8 cellular contexts compared by ENCODE assay signal in genomic region chr1:34597877-34598514, GRCh38.
DNase-seq lines count a peak whose midpoint lies in the region; ATAC-seq and TF ChIP-seq lines count a peak whose summit lies in the region.

No MANE protein-coding gene starts in this region.

- DNase-seq in SK-N-SH (peak; percentile 75), NCI-H1092 treated with DMSO at 0.1 percent for 48 hours (lab: John Stamatoyannopoulos, UW) (peak; percentile 89), SW480 (ENCODE audit: low spot score) (peak; percentile 62), MCF 10A (ENCODE audit: unreplicated experiment) (peak; percentile 70), kidney epithelial cell (ENCODE audit: low read depth) (peak; percentile 5)
- DNase-seq in stimulated activated CD4-positive, alpha-beta T cell treated with anti-CD3 and anti-CD28 coated beads, Interleukin-4, amount 100 ng/mL, for 48 hours (ENCODE audit: low read depth in 2 of 2) = peak; percentile 46 to 71

- no peaks in the 10 kb centered on the region for H3K9me3 Mint-ChIP-seq in MCF 10A (ENCODE audit: unreplicated experiment)

- 0% methylated on average over 4 of the region's 5 CpGs for WGBS in SK-N-SH (ENCODE audit: low lambda C conversion rate)

- no peaks in the 10 kb centered on the region for H3K9me2 ChIP-seq in SK-N-SH

- no peaks in the 10 kb centered on the region for H3K36me3 Mint-ChIP-seq in MCF 10A (ENCODE audit: insufficient read depth, unreplicated experiment)

- intact Hi-C loops in MCF 10A (cut with micrococcal nuclease) = loop anchor here (1.0 to 5.0 kb wide), 4 partner anchors 144 to 965 kb away; no protein-coding TSS in a partner anchor

- H2AFZ ChIP-seq in SK-N-SH (ENCODE audit: low read depth) = no peak overlapping the region

- H3K27ac ChIP-seq in SK-N-SH (ENCODE audit: low read depth in 2 of 2, low read length in 1 of 2) = no peak overlapping the region

- H3K27me3 ChIP-seq in SK-N-SH (ENCODE audit: insufficient read depth) (no peaks in the 10 kb centered on the region), kidney epithelial cell (ENCODE audit: control insufficient read depth, insufficient read depth, low read length) (no peaks in the 10 kb centered on the region)

- H3K27me3 Mint-ChIP-seq in MCF 10A (ENCODE audit: insufficient read depth, unreplicated experiment) = peaks cover 31% of the 10 kb centered on the region

- no peak overlapping the region for H3K4me3 Mint-ChIP-seq in MCF 10A (ENCODE audit: unreplicated experiment)

- CTCF ChIA-PET in SK-N-SH (lab: Yijun Ruan, JAX) = interaction anchor here (0.6 to 6.2 kb wide), 55 partner anchors 8 to 977 kb away, joined by 3 to 78 read pairs (median 4); partner anchors contain the start of gene CSMD2
- CTCF ChIA-PET in MCF 10A (lab: Yijun Ruan, JAX) = interaction anchor here (0.6 to 5.0 kb wide), 20 partner anchors 9 to 1112 kb away, joined by 3 to 31 read pairs (median 3); no protein-coding TSS in a partner anchor

- POLR2A ChIA-PET in SK-N-SH (lab: Yijun Ruan, JAX) (no interaction called here), MCF 10A (lab: Yijun Ruan, JAX) (no interaction called here)

- no peaks in the 10 kb centered on the region for H3F3A ChIP-seq in SK-N-SH (replicated peaks; ENCODE audit: insufficient read depth)

- peak; percentile 91 for TF ChIP-seq RAD21 in SK-N-SH (IDR thresholded peaks at IDR 0.05; ENCODE audit: low read length)

- TF ChIP-seq EP300 in SK-N-SH (IDR thresholded peaks at IDR 0.05; ENCODE audit: borderline replicate concordance in 1 of 2, low read depth in 1 of 2, low read length in 1 of 2) = no peak

- H3K4me3 ChIP-seq in SK-N-SH (ENCODE audit: low read depth in 2 of 2, low read length in 1 of 2) (peak overlapping the region in 1 of 2 experiments; percentile 52; a peak in 1 of 4 replicates), kidney epithelial cell (ENCODE audit: low read depth, low read length) (no peak overlapping the region)

- no peak; the same call in 2 of the 3 replicates for ATAC-seq in SK-N-SH treated with all-trans-retinoic acid at 6 μM for 48 hours
- ATAC-seq in HG03135 (IDR thresholded peaks at IDR 0.05; ENCODE audit: unreplicated experiment) = no peak

- no peaks in the 10 kb centered on the region for H3K79me2 ChIP-seq in SK-N-SH (ENCODE audit: insufficient read depth)

- no peaks in the 10 kb centered on the region for H3K9me3 ChIP-seq in SK-N-SH

- no peaks in the 10 kb centered on the region for H3K4me1 ChIP-seq in SK-N-SH (ENCODE audit: control insufficient read depth in 1 of 2, insufficient read depth in 2 of 2, low read depth in 1 of 2, low read length in 1 of 2)

- H3K4me2 ChIP-seq in SK-N-SH = no peak overlapping the region

- H4K20me1 ChIP-seq in SK-N-SH (ENCODE audit: insufficient read depth) = no peaks in the 10 kb centered on the region

- no peak overlapping the region for H3K27ac Mint-ChIP-seq in MCF 10A (ENCODE audit: low read depth, unreplicated experiment)

- H3K36me3 ChIP-seq in SK-N-SH (replicated peaks in 1 of 2; ENCODE audit: control insufficient read depth in 1 of 2, insufficient read depth in 2 of 2, low read length in 1 of 2) = no peaks in the 10 kb centered on the region
- no peaks in the 10 kb centered on the region for H3K36me3 ChIP-seq in kidney epithelial cell (ENCODE audit: control insufficient read depth, insufficient read depth, low read length)

- H3K4me1 Mint-ChIP-seq in MCF 10A (ENCODE audit: insufficient read depth, unreplicated experiment) = no peaks in the 10 kb centered on the region

- TF ChIP-seq CTCF in SK-N-SH (IDR thresholded peaks at IDR 0.05) (peak; percentile 32), MCF 10A (IDR thresholded peaks at IDR 0.05; ENCODE audit: unreplicated experiment) (peak; percentile 96), kidney epithelial cell (IDR thresholded peaks at IDR 0.05; ENCODE audit: insufficient read depth, low read length, poor library complexity, severe bottlenecking) (peak; percentile 88)

- no TSS peak for BruUV-seq in MCF 10A (replicated peaks; lab: Mats Ljungman, UMichigan)

- H3K9ac ChIP-seq in SK-N-SH = no peak overlapping the region

TF ChIP-seq in SK-N-SH, 30 proteins besides CTCF, POLR2A, EP300 and RAD21:
- TF ChIP-seq TCF12 (IDR thresholded peaks at IDR 0.05) = no peak
- TF ChIP-seq SMC3 (IDR thresholded peaks at IDR 0.05; ENCODE audit: low read depth, low read length) = peak; percentile 72

TF ChIP-seq in SK-N-SH treated with all-trans-retinoic acid at 6 μM for 48 hours, 23 proteins besides CTCF, POLR2A, EP300 and RAD21:
- no peak for TF ChIP-seq RARB (CRISPR knock-in tag; IDR thresholded peaks at IDR 0.05)
- TF ChIP-seq ZNF565 (CRISPR knock-in tag; conservative IDR thresholded peaks at IDR 0.05; ENCODE audit: low read depth) = no peak
- TF ChIP-seq TOX (CRISPR knock-in tag; IDR thresholded peaks at IDR 0.05; ENCODE audit: borderline replicate concordance) = no peak
- TF ChIP-seq GLIS3 (CRISPR knock-in tag; IDR thresholded peaks at IDR 0.05) = no peak
- TF ChIP-seq, protein P1, sequence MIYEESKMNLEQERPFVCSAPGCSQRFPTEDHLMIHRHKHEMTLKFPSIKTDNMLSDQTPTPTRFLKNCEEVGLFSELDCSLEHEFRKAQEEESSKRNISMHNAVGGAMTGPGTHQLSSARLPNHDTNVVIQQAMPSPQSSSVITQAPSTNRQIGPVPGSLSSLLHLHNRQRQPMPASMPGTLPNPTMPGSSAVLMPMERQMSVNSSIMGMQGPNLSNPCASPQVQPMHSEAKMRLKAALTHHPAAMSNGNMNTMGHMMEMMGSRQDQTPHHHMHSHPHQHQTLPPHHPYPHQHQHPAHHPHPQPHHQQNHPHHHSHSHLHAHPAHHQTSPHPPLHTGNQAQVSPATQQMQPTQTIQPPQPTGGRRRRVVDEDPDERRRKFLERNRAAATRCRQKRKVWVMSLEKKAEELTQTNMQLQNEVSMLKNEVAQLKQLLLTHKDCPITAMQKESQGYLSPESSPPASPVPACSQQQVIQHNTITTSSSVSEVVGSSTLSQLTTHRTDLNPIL (CRISPR knock-in tag; IDR thresholded peaks at IDR 0.05; ENCODE audit: low read depth) = no peak
- TF ChIP-seq OSR1 (CRISPR knock-in tag; IDR thresholded peaks at IDR 0.05) = no peak
- no peak for TF ChIP-seq PPARA (CRISPR knock-in tag; IDR thresholded peaks at IDR 0.05; ENCODE audit: borderline replicate concordance)
- no peak for TF ChIP-seq ESRRG (CRISPR knock-in tag; IDR thresholded peaks at IDR 0.05)
- no peak for TF ChIP-seq SNAI2 (CRISPR knock-in tag; IDR thresholded peaks at IDR 0.05)
- TF ChIP-seq PATZ1 (CRISPR knock-in tag; IDR thresholded peaks at IDR 0.05; ENCODE audit: borderline replicate concordance) = no peak
- TF ChIP-seq BACH2 (CRISPR knock-in tag; IDR thresholded peaks at IDR 0.05; ENCODE audit: borderline replicate concordance) = no peak
TF ChIP-seq in SK-N-SH treated with all-trans-retinoic acid at 6 μM for 48 hours: peak in this region for 0.

Comparison
In these comparisons a context has a peak if more than half of its experiments do, and no peak if none do; other contexts are left out.
1. DNase-seq: peak in every context shown above with its lines; median percentile 89 in NCI-H1092 treated with DMSO at 0.1 percent for 48 hours; 75 in SK-N-SH; 70 in MCF 10A; 62 in SW480; 58 in stimulated activated CD4-positive, alpha-beta T cell treated with anti-CD3 and anti-CD28 coated beads, Interleukin-4, amount 100 ng/mL, for 48 hours; 5 in kidney epithelial cell.
2. CTCF ChIP-seq: peak in every context shown above with its lines; median percentile 96 in MCF 10A; 88 in kidney epithelial cell; 32 in SK-N-SH.